ENCODE assay signal across 23 cellular contexts in the genomic region with DNA sequence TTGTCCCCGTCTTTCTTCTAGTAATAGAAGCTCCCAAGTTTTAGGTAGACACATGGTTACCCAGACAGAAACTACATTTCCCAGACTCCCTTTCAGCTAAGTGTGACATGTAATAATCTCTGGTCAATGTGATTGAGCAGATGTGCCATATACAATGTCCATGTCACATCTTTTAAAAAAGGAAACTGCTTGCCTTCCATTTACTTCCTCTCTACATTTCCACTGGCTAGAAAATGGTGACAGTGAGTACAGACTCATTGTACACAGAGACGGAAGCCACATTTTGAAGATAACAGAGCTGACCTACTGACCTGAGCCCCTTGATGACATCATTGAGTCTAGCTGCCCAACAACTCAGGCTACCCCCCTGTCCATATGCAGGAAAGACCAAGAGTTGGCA. TPM values are rescaled to one million over a fixed set of nuclear protein-coding genes. Genes with fewer than 3 reads are reported as not detected.
DNase-seq lines count a peak whose midpoint lies in the region; ATAC-seq and TF ChIP-seq lines count a peak whose summit lies in the region.
"Had no signal": no experiment of that assay in that cellular context is flagged by ENCODE, and none has a peak within 500 bp of the region (broad histone marks: within the 10 kb centered on the region; RNA-seq: fewer than 3 reads in every experiment).

No MANE protein-coding gene starts in this region.

- no peaks in the 10 kb centered on the region for H3K27me3 Mint-ChIP-seq in stimulated activated naive CD8-positive, alpha-beta T cell treated with anti-CD3 and anti-CD28 coated beads, Interleukin-15, amount 100 ng/mL, for 72 hours

- H3K4me1 ChIP-seq in SK-N-SH (ENCODE audit: control insufficient read depth in 1 of 2, insufficient read depth in 2 of 2, low read depth in 1 of 2, low read length in 1 of 2), result no peaks in the 10 kb centered on the region
- H3K4me1 ChIP-seq in prostate gland (replicated peaks), result no peaks in the 10 kb centered on the region

- H3K27me3 ChIP-seq in SK-N-SH (ENCODE audit: insufficient read depth) (no peaks in the 10 kb centered on the region), prostate gland (replicated peaks; ENCODE audit: insufficient read depth) (no peaks in the 10 kb centered on the region)
- H3K27me3 ChIP-seq: dorsolateral prefrontal cortex, ovary, stomach, tibial nerve had no signal

- TF ChIP-seq RAD21 in SK-N-SH (IDR thresholded peaks at IDR 0.05; ENCODE audit: low read length), result no peak

- no peak for TF ChIP-seq EP300 in SK-N-SH (IDR thresholded peaks at IDR 0.05; ENCODE audit: borderline replicate concordance in 1 of 2, low read depth in 1 of 2, low read length in 1 of 2)

- 95% methylated on average over 2 of the region's 2 CpGs for WGBS in SK-N-SH (ENCODE audit: low lambda C conversion rate)
- WGBS in prostate gland, result 87% methylated on average over 2 of the region's 2 CpGs

- TF ChIP-seq POLR2A in erythroblast (IDR thresholded peaks at IDR 0.05; ENCODE audit: low read length), result no peak
- no peak for TF ChIP-seq POLR2A in prostate gland (IDR thresholded peaks at IDR 0.05)

- H3K9me3 Mint-ChIP-seq in stimulated activated naive CD8-positive, alpha-beta T cell treated with anti-CD3 and anti-CD28 coated beads, Interleukin-15, amount 100 ng/mL, for 72 hours, result peaks cover 14 to 16% of the 10 kb centered on the region in 2 donors
- H3K9me3 Mint-ChIP-seq: HFFc6 had no signal

- no peak overlapping the region for H3K27ac Mint-ChIP-seq in stimulated activated naive CD8-positive, alpha-beta T cell treated with anti-CD3 and anti-CD28 coated beads, Interleukin-15, amount 100 ng/mL, for 72 hours
- H3K27ac Mint-ChIP-seq: HFFc6, nephron had no signal

- DNase-seq in SK-N-SH, result no peak
- peak; percentile 2 for DNase-seq in stimulated activated naive CD8-positive, alpha-beta T cell treated with anti-CD3 and anti-CD28 coated beads, Interleukin-15, Interleukin-2, amounts not matched to agents 100 U/mL and 50 U/mL, for 24 hours
- no peak for DNase-seq in stimulated activated naive CD8-positive, alpha-beta T cell treated with anti-CD3 and anti-CD28 coated beads, Interleukin-15, amount 100 ng/mL, for 72 hours
- DNase-seq in erythroblast (lab: John Stamatoyannopoulos, UW), result peak; percentile 27 to 39
- DNase-seq in prostate gland (ENCODE audit: low spot score), result no peak
- DNase-seq: activated CD4-positive, CD25-positive, alpha-beta regulatory T cell treated with anti-CD3 and anti-CD28 coated beads, Interleukin-2, amount 50 U/mL, for 72 hours; activated CD8-positive, alpha-beta memory T cell treated with anti-CD3 and anti-CD28 coated beads, Interleukin-2, amount 50 U/mL, for 48 hours; DMS53; dorsolateral prefrontal cortex; GDM1; HFFc6; islet precursor cell; left ventricle myocardium superior; ovary; stimulated activated CD4-positive, alpha-beta T cell treated with anti-CD3 and anti-CD28 coated beads, Interleukin-4, amount 100 ng/mL, for 4 hours; stomach had no signal

- no peak overlapping the region for H3K9ac ChIP-seq in SK-N-SH

- H3K9me3 ChIP-seq in SK-N-SH (no peaks in the 10 kb centered on the region), prostate gland (no peaks in the 10 kb centered on the region)
- H3K9me3 ChIP-seq: stomach, tibial nerve had no signal

- intact Hi-C loops in prostate gland (cut with DNase I), result no loop called here

- H2AFZ ChIP-seq in SK-N-SH (ENCODE audit: low read depth), result no peak overlapping the region

- POLR2A ChIA-PET in SK-N-SH (lab: Yijun Ruan, JAX), result no interaction called here

- CTCF ChIA-PET in SK-N-SH (lab: Yijun Ruan, JAX), result interaction anchor here (0.9 to 5.3 kb wide), 4 partner anchors 13 to 71 kb away, joined by 3 to 46 read pairs (median 4); no protein-coding TSS in a partner anchor

- no peaks in the 10 kb centered on the region for H3F3A ChIP-seq in SK-N-SH (replicated peaks; ENCODE audit: insufficient read depth)

- H3K36me3 ChIP-seq in SK-N-SH (replicated peaks in 1 of 2; ENCODE audit: control insufficient read depth in 1 of 2, insufficient read depth in 2 of 2, low read length in 1 of 2) (peaks cover 39 to 43% of the 10 kb centered on the region in 2 experiments), prostate gland (no peaks in the 10 kb centered on the region)
- H3K36me3 ChIP-seq: ovary had no signal

- no peaks in the 10 kb centered on the region for H3K9me2 ChIP-seq in SK-N-SH

- peaks cover 13% of the 10 kb centered on the region; the same call in 1 of the 2 replicates for H3K79me2 ChIP-seq in SK-N-SH (ENCODE audit: insufficient read depth)

- H3K4me3 Mint-ChIP-seq in stimulated activated naive CD8-positive, alpha-beta T cell treated with anti-CD3 and anti-CD28 coated beads, Interleukin-15, amount 100 ng/mL, for 72 hours, result no peak overlapping the region
- H3K4me3 Mint-ChIP-seq: HFFc6, nephron had no signal

- H3K27ac ChIP-seq in SK-N-SH (ENCODE audit: low read depth in 2 of 2, low read length in 1 of 2), result no peak overlapping the region
- no peak overlapping the region for H3K27ac ChIP-seq in prostate gland
- H3K27ac ChIP-seq: 22Rv1, dorsolateral prefrontal cortex, ovary, stomach, tibial nerve had no signal

- no peak overlapping the region for H3K4me2 ChIP-seq in SK-N-SH

- ATAC-seq in SK-N-SH treated with all-trans-retinoic acid at 6 μM for 48 hours (0 out of 3 replicates have a peak, but pooled peaks have one; percentile 24), GM21447 (IDR thresholded peaks at IDR 0.05; ENCODE audit: unreplicated experiment) (no peak), GM19324 (IDR thresholded peaks at IDR 0.05; ENCODE audit: low FRiP score, unreplicated experiment) (no peak)
- no peak for ATAC-seq in stimulated activated naive CD8-positive, alpha-beta T cell treated with anti-CD3 and anti-CD28 coated beads, Interleukin-15, Interleukin-2, amounts not matched to agents 100 U/mL and 50 U/mL, for 24 hours
- no peak for ATAC-seq in stimulated activated naive CD8-positive, alpha-beta T cell treated with anti-CD3 and anti-CD28 coated beads, Interleukin-15, amount 100 ng/mL, for 72 hours
- ATAC-seq: left ventricle myocardium superior, Right ventricle myocardium inferior had no signal

- H3K4me3 ChIP-seq in SK-N-SH (ENCODE audit: low read depth in 2 of 2, low read length in 1 of 2), result no peak overlapping the region
- H3K4me3 ChIP-seq in prostate gland, result no peak overlapping the region
- H3K4me3 ChIP-seq: dorsolateral prefrontal cortex, ovary, stomach, tibial nerve had no signal

- peaks cover 86% of the 10 kb centered on the region for H3K4me1 Mint-ChIP-seq in stimulated activated naive CD8-positive, alpha-beta T cell treated with anti-CD3 and anti-CD28 coated beads, Interleukin-15, amount 100 ng/mL, for 72 hours
- H3K4me1 Mint-ChIP-seq: nephron had no signal

- H4K20me1 ChIP-seq in SK-N-SH (ENCODE audit: insufficient read depth), result no peaks in the 10 kb centered on the region

- TF ChIP-seq CTCF in SK-N-SH (IDR thresholded peaks at IDR 0.05) (no peak), prostate gland (IDR thresholded peaks at IDR 0.05) (no peak)

TF ChIP-seq in SK-N-SH treated with all-trans-retinoic acid at 6 μM for 48 hours, 23 proteins besides CTCF, POLR2A, EP300 and RAD21 (continues in another document):
- TF ChIP-seq ZFP30 (CRISPR knock-in tag; IDR thresholded peaks at IDR 0.05), result no peak
- no peak for TF ChIP-seq ZNF565 (CRISPR knock-in tag; conservative IDR thresholded peaks at IDR 0.05; ENCODE audit: low read depth)
- no peak for TF ChIP-seq ISL1 (CRISPR knock-in tag; IDR thresholded peaks at IDR 0.05)

TF ChIP-seq in SK-N-SH, 30 proteins besides CTCF, POLR2A, EP300 and RAD21:
- TF ChIP-seq FOXJ3 (CRISPR knock-in tag; IDR thresholded peaks at IDR 0.05), result no peak
- TF ChIP-seq TEAD4 (IDR thresholded peaks at IDR 0.05; ENCODE audit: borderline replicate concordance, insufficient read depth), result no peak
- TF ChIP-seq POLR2AphosphoS5 (IDR thresholded peaks at IDR 0.05; ENCODE audit: low read depth, low read length), result no peak
- TF ChIP-seq ELF1 (IDR thresholded peaks at IDR 0.05), result no peak
- no peak for TF ChIP-seq JUND (IDR thresholded peaks at IDR 0.05)
- no peak for TF ChIP-seq SMC3 (IDR thresholded peaks at IDR 0.05; ENCODE audit: low read depth, low read length)
- TF ChIP-seq, protein P1, sequence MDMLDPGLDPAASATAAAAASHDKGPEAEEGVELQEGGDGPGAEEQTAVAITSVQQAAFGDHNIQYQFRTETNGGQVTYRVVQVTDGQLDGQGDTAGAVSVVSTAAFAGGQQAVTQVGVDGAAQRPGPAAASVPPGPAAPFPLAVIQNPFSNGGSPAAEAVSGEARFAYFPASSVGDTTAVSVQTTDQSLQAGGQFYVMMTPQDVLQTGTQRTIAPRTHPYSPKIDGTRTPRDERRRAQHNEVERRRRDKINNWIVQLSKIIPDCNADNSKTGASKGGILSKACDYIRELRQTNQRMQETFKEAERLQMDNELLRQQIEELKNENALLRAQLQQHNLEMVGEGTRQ (IDR thresholded peaks at IDR 0.05; ENCODE audit: borderline replicate concordance, low read depth, low read length), result no peak
- no peak for TF ChIP-seq FOSL2 (IDR thresholded peaks at IDR 0.05; ENCODE audit: borderline replicate concordance, low read depth)
- TF ChIP-seq SIN3A (IDR thresholded peaks at IDR 0.05; ENCODE audit: borderline replicate concordance, low read depth, low read length), result no peak
- no peak for TF ChIP-seq CHD2 (IDR thresholded peaks at IDR 0.05; ENCODE audit: low read length, partially characterized antibody)

RNA-seq across cellular contexts. Expression of a gene that starts 21.3 kb away (rescaled TPM):
- 11.2 and 12.4 TPM in 2 replicates for polyA plus RNA-seq in SK-N-SH (2012; rRNA removed)
- 13.3 and 13.5 TPM in 2 replicates for polyA plus RNA-seq in SK-N-SH (2012; cell fraction: cytosol; rRNA removed)
- polyA plus RNA-seq in SK-N-SH (2012; cell fraction: nucleus; rRNA removed), result 7.1 and 12.6 TPM in 2 replicates
- total RNA-seq in prostate gland, result 10 to 100 TPM; 41.2 to 47.9 TPM

RNA-seq across cellular contexts. Expression of a gene that starts 52.4 kb away (rescaled TPM):
- polyA plus RNA-seq in SK-N-SH (2012; rRNA removed), result 9.7 and 14.5 TPM in 2 replicates
- 9.1 and 10.8 TPM in 2 replicates for polyA plus RNA-seq in SK-N-SH (2012; cell fraction: cytosol; rRNA removed)
- polyA plus RNA-seq in SK-N-SH (2012; cell fraction: nucleus; rRNA removed), result 27.2 TPM in 2 replicates
- 10 to 100 TPM; 25.8 to 26.0 TPM for total RNA-seq in prostate gland

Comparison
In these comparisons a context has a peak if more than half of its experiments do, and no peak if none do; other contexts are left out.
1. DNase-seq: peak in stimulated activated naive CD8-positive, alpha-beta T cell treated with anti-CD3 and anti-CD28 coated beads, Interleukin-15, Interleukin-2, amounts not matched to agents 100 U/mL and 50 U/mL, for 24 hours (single experiment) and erythroblast (2 of 2); none in SK-N-SH (single experiment), stimulated activated naive CD8-positive, alpha-beta T cell treated with anti-CD3 and anti-CD28 coated beads, Interleukin-15, amount 100 ng/mL, for 72 hours (0 of 2) and prostate gland (single experiment).